In genomic region chr9:98860871-98861293, GRCh38 we compare ENCODE assay signal across 8 cellular contexts. TPM values are rescaled to one million over a fixed set of nuclear protein-coding genes. Genes with fewer than 3 reads are reported as not detected.
A peak's percentile ranks its signal among the peaks of the same experiment; 100 is the strongest.
DNase-seq lines count a peak whose midpoint lies in the region; ATAC-seq lines count a peak whose summit lies in the region.

No MANE protein-coding gene starts in this region.

- no peaks in the 10 kb centered on the region for H3K4me1 Mint-ChIP-seq in natural killer cell treated with Interleukin-12 subunit alpha and Interleukin-12 subunit beta and Interleukin-15 and Interleukin-18, amount 100 ng/mL, for 72 hours (ENCODE audit: low read depth in 2 of 2)

- H3K27ac Mint-ChIP-seq in natural killer cell treated with Interleukin-12 subunit alpha and Interleukin-12 subunit beta and Interleukin-15 and Interleukin-18, amount 100 ng/mL, for 72 hours = no peak overlapping the region

- DNase-seq in HPDE6-E6E7 (ENCODE audit: extremely low spot score) (peak; percentile 14), UCSD-AML1 (lab: John Stamatoyannopoulos, UW; ENCODE audit: unreplicated experiment) (peak; percentile 26), cardiac septum (ENCODE audit: low spot score) (peak; percentile 89), sciatic nerve (ENCODE audit: low spot score) (peak; percentile 75)
- no peak for DNase-seq in natural killer cell treated with Interleukin-12 subunit alpha and Interleukin-12 subunit beta and Interleukin-15 and Interleukin-18, amount 100 ng/mL, for 72 hours (ENCODE audit: low spot score)
- DNase-seq in activated CD4-positive, alpha-beta T cell treated with anti-CD3 and anti-CD28 coated beads, Interleukin-2, amount 50 U/mL, for 4 hours = no peak

- peak; percentile 75 for ATAC-seq in sciatic nerve
- ATAC-seq in natural killer cell treated with Interleukin-12 subunit alpha and Interleukin-12 subunit beta and Interleukin-15 and Interleukin-18, amount 100 ng/mL, for 72 hours = no peak
- ATAC-seq in GM21423 (IDR thresholded peaks at IDR 0.05; ENCODE audit: unreplicated experiment) = no peak
- ATAC-seq in GM21737 (IDR thresholded peaks at IDR 0.05; ENCODE audit: unreplicated experiment) = no peak

- no peaks in the 10 kb centered on the region for H3K9me3 Mint-ChIP-seq in natural killer cell treated with Interleukin-12 subunit alpha and Interleukin-12 subunit beta and Interleukin-15 and Interleukin-18, amount 100 ng/mL, for 72 hours

- no peaks in the 10 kb centered on the region for H3K36me3 Mint-ChIP-seq in natural killer cell treated with Interleukin-12 subunit alpha and Interleukin-12 subunit beta and Interleukin-15 and Interleukin-18, amount 100 ng/mL, for 72 hours

- H3K27me3 Mint-ChIP-seq in natural killer cell treated with Interleukin-12 subunit alpha and Interleukin-12 subunit beta and Interleukin-15 and Interleukin-18, amount 100 ng/mL, for 72 hours = peaks cover 19 to 23% of the 10 kb centered on the region in 2 donors

- no peak overlapping the region for H3K4me3 Mint-ChIP-seq in natural killer cell treated with Interleukin-12 subunit alpha and Interleukin-12 subunit beta and Interleukin-15 and Interleukin-18, amount 100 ng/mL, for 72 hours

- intact Hi-C loops in cardiac septum (cut with DNase I) = loop anchor here (1.0 to 5.0 kb wide), 4 partner anchors 41 to 279 kb away; no protein-coding TSS in a partner anchor
- intact Hi-C loops in sciatic nerve (cut with DNase I) = loop anchor here (5.0 kb wide), 1 partner anchor 136 kb away; no protein-coding TSS in a partner anchor

RNA-seq across cellular contexts. Expression of gene GALNT12, which starts 53.4 kb away (rescaled TPM):
- total RNA-seq in cardiac septum (0.38 TPM), sciatic nerve (10.7 TPM)
- total RNA-seq in natural killer cell treated with Interleukin-12 subunit alpha and Interleukin-12 subunit beta and Interleukin-15 and Interleukin-18, amount 100 ng/mL, for 72 hours = 1 to 10 TPM; 1.8 to 4.1 TPM

Comparison
In these comparisons a context has a peak if more than half of its experiments do, and no peak if none do; other contexts are left out.
1. DNase-seq: peak in HPDE6-E6E7 (single experiment), UCSD-AML1 (single experiment), cardiac septum (single experiment) and sciatic nerve (single experiment); none in natural killer cell treated with Interleukin-12 subunit alpha and Interleukin-12 subunit beta and Interleukin-15 and Interleukin-18, amount 100 ng/mL, for 72 hours (single experiment) and activated CD4-positive, alpha-beta T cell treated with anti-CD3 and anti-CD28 coated beads, Interleukin-2, amount 50 U/mL, for 4 hours (0 of 2).